8 cellular contexts compared by ENCODE assay signal in genomic region chr1:59903136-59903754, GRCh38. TPM values are rescaled to one million over a fixed set of nuclear protein-coding genes. Genes with fewer than 3 reads are reported as not detected.
DNase-seq lines count a peak whose midpoint lies in the region; ATAC-seq, FAIRE-seq and TF ChIP-seq lines count a peak whose summit lies in the region.

No MANE protein-coding gene starts in this region.

- H3F3A ChIP-seq in PC-9 (ENCODE audit: insufficient read depth, low read depth), result no peaks in the 10 kb centered on the region

- H3K4me3 ChIP-seq in PC-9, result no peak overlapping the region
- H3K4me3 ChIP-seq in endothelial cell of umbilical vein (replicated peaks in 1 of 3; ENCODE audit: insufficient read depth in 1 of 3, low read depth in 1 of 3, low read length in 3 of 3), result no peak overlapping the region

- no peaks in the 10 kb centered on the region for H3K9me3 Mint-ChIP-seq in osteocyte (ENCODE audit: unreplicated experiment)

- H3K36me3 Mint-ChIP-seq in osteocyte (ENCODE audit: unreplicated experiment), result no peaks in the 10 kb centered on the region

- POLR2A ChIA-PET in PC-9 (lab: Charles Lee; ENCODE audit: unreplicated experiment), result no interaction called here
- POLR2A ChIA-PET in endothelial cell of umbilical vein (lab: Charles Lee), result no interaction called here

- TF ChIP-seq POLR2A in endothelial cell of umbilical vein (IDR thresholded peaks at IDR 0.05; ENCODE audit: low read depth, low read length), result no peak

- FAIRE-seq in endothelial cell of umbilical vein (lab: Jason Lieb, UNC), result peak; percentile 53

- no TSS peak for BruUV-seq in PC-9 (replicated peaks; lab: Mats Ljungman, UMichigan)
- no TSS peak for BruUV-seq in endothelial cell of umbilical vein (replicated peaks; lab: Mats Ljungman, UMichigan)

- H3K4me3 Mint-ChIP-seq in osteocyte (ENCODE audit: unreplicated experiment), result no peak overlapping the region

- DNase-seq in Ammon's horn (ENCODE audit: low spot score) (peak; percentile 80), GM13977 (ENCODE audit: low spot score) (peak; percentile 16), PC-9 (no peak), endothelial cell of umbilical vein (ENCODE audit: low read depth, low spot score) (peak; percentile 10), osteocyte (ENCODE audit: extremely low spot score, unreplicated experiment) (no peak), amniotic stem cell (lab: John Stamatoyannopoulos, UW) (no peak)
- no peak for DNase-seq in activated T-cell treated with anti-CD3 and anti-CD28 coated beads, Interleukin-2, amount 50 U/mL, for 1 hour

- no peak overlapping the region for H3K9ac ChIP-seq in endothelial cell of umbilical vein (replicated peaks; ENCODE audit: extremely low read depth, insufficient read depth, low read length)

- H3K4me2 ChIP-seq in PC-9 (no peak overlapping the region), endothelial cell of umbilical vein (ENCODE audit: insufficient read depth, low read length) (no peak overlapping the region)

- CTCF ChIA-PET in PC-9 (lab: Charles Lee), result interaction anchor here (1.0 to 1.5 kb wide), 2 partner anchors 10 to 24 kb away, joined by 4 to 7 read pairs; no protein-coding TSS in a partner anchor
- CTCF ChIA-PET in endothelial cell of umbilical vein (lab: Charles Lee), result interaction anchor here (1.1 to 4.9 kb wide), 3 partner anchors 43 to 46 kb away, joined by 3 to 37 read pairs (median 4); no protein-coding TSS in a partner anchor

- H3K4me1 Mint-ChIP-seq in osteocyte (ENCODE audit: unreplicated experiment), result peaks cover 1% of the 10 kb centered on the region

- H3K27ac ChIP-seq in PC-9 (no peak overlapping the region), endothelial cell of umbilical vein (ENCODE audit: insufficient read depth, low read depth, low read length) (no peak overlapping the region)

- peaks cover 12% of the 10 kb centered on the region for H3K4me1 ChIP-seq in PC-9 (replicated peaks; ENCODE audit: insufficient read depth)
- no peaks in the 10 kb centered on the region for H3K4me1 ChIP-seq in endothelial cell of umbilical vein (ENCODE audit: control insufficient read depth, extremely low read depth, insufficient read depth, low read length)

- TF ChIP-seq CTCF in GM13977 (IDR thresholded peaks at IDR 0.05; ENCODE audit: extremely low read depth, insufficient read depth, missing control alignments) (peak; percentile 42), PC-9 (conservative IDR thresholded peaks at IDR 0.05) (peak; percentile 45; the same call in 1 of the 2 replicates), endothelial cell of umbilical vein (IDR thresholded peaks at IDR 0.05; ENCODE audit: extremely low read depth in 1 of 2, insufficient read depth in 1 of 2, low read depth in 1 of 2, low read length in 2 of 2) (peak; percentile 28 to 52), osteocyte (IDR thresholded peaks at IDR 0.05) (peak; percentile 60)

- H3K9me3 ChIP-seq in PC-9 (ENCODE audit: insufficient read depth, low read depth) (no peaks in the 10 kb centered on the region), endothelial cell of umbilical vein (replicated peaks; ENCODE audit: control insufficient read depth, insufficient read depth, low read length) (no peaks in the 10 kb centered on the region)

- dilution Hi-C loops in endothelial cell of umbilical vein (cut with MboI; ENCODE audit: extremely low pct_ligation_motif_present, low sequenced_read_pairs), result no loop called here

- no peaks in the 10 kb centered on the region for H3K79me2 ChIP-seq in PC-9 (ENCODE audit: low read depth)
- no peaks in the 10 kb centered on the region for H3K79me2 ChIP-seq in endothelial cell of umbilical vein (ENCODE audit: control insufficient read depth, insufficient read depth, low read length)

- H3K36me3 ChIP-seq in PC-9 (ENCODE audit: low read depth) (no peaks in the 10 kb centered on the region), endothelial cell of umbilical vein (ENCODE audit: control insufficient read depth in 2 of 2, extremely low read depth in 1 of 2, insufficient read depth in 2 of 2, low read length in 2 of 2) (no peaks in the 10 kb centered on the region)

- H3K9me2 ChIP-seq in PC-9 (ENCODE audit: insufficient read depth), result no peaks in the 10 kb centered on the region

- H4K20me1 ChIP-seq in PC-9 (ENCODE audit: insufficient read depth), result no peaks in the 10 kb centered on the region
- no peaks in the 10 kb centered on the region for H4K20me1 ChIP-seq in endothelial cell of umbilical vein (replicated peaks; ENCODE audit: control insufficient read depth, extremely low read depth, insufficient read depth, low read length)

- H2AFZ ChIP-seq in PC-9, result no peak overlapping the region
- no peak overlapping the region for H2AFZ ChIP-seq in endothelial cell of umbilical vein (ENCODE audit: low read depth, low read length)

- in situ Hi-C loops in GM13977 (cut with MboI; ENCODE audit: low pct_unique_long_range_greater_than_20kb, low sequenced_read_pairs, unreplicated experiment), result no loop called here

- H3K27ac Mint-ChIP-seq in osteocyte (ENCODE audit: unreplicated experiment), result no peak overlapping the region

- H3K27me3 ChIP-seq in PC-9 (ENCODE audit: insufficient read depth, low read depth), result no peaks in the 10 kb centered on the region
- no peaks in the 10 kb centered on the region for H3K27me3 ChIP-seq in endothelial cell of umbilical vein (ENCODE audit: control insufficient read depth in 2 of 2, insufficient read depth in 2 of 2, low read length in 2 of 2)

- intact Hi-C loops in PC-9 (cut with micrococcal nuclease; ENCODE audit: unreplicated experiment) (loop anchor here (1.0 kb wide), 1 partner anchor 44 kb away; no protein-coding TSS in a partner anchor), endothelial cell of umbilical vein (cut with micrococcal nuclease) (loop anchor here (1.0 kb wide), 1 partner anchor 44 kb away; no protein-coding TSS in a partner anchor)

- H3K9me1 ChIP-seq in endothelial cell of umbilical vein (replicated peaks; ENCODE audit: control insufficient read depth, extremely low read depth, insufficient read depth, low read length), result no peaks in the 10 kb centered on the region

- H3K27me3 Mint-ChIP-seq in osteocyte (ENCODE audit: unreplicated experiment), result peaks cover 36% of the 10 kb centered on the region

- ATAC-seq in HG03060 (IDR thresholded peaks at IDR 0.05; ENCODE audit: low read depth, unreplicated experiment), result peak; percentile 65

TF ChIP-seq in endothelial cell of umbilical vein, 7 proteins besides CTCF, POLR2A, EP300 and RAD21:
- no peak for TF ChIP-seq EZH2 (IDR thresholded peaks at IDR 0.05; ENCODE audit: borderline replicate concordance, low read depth, low read length, severe bottlenecking)
- no peak for TF ChIP-seq POLR2AphosphoS5 (IDR thresholded peaks at IDR 0.05; ENCODE audit: insufficient read depth, low read depth, low read length)
- TF ChIP-seq MYC (IDR thresholded peaks at IDR 0.05; ENCODE audit: low read depth, low read length), result no peak
- no peak for TF ChIP-seq MAX (IDR thresholded peaks at IDR 0.05; ENCODE audit: insufficient read depth, insufficient read length)
- TF ChIP-seq GATA2 (IDR thresholded peaks at IDR 0.05; ENCODE audit: insufficient read depth, insufficient read length, low read depth, low read length), result no peak
- no peak for TF ChIP-seq FOS (IDR thresholded peaks at IDR 0.05; ENCODE audit: borderline replicate concordance, insufficient read depth, low read length)
- no peak for TF ChIP-seq JUN (IDR thresholded peaks at IDR 0.05; ENCODE audit: borderline replicate concordance, insufficient read depth, insufficient read length, low read depth)

RNA-seq across cellular contexts. Expression of gene CYP2J2, which starts 23.3 kb away (rescaled TPM):
- total RNA-seq in PC-9 (2021) (1.6 and 2.1 TPM in 2 replicates), endothelial cell of umbilical vein (0.18 and 0.27 TPM in 2 replicates), osteocyte (0.13 TPM in 1 of 2 replicates, not detected in the other)
- 0.06 TPM in 2 replicates for polyA plus RNA-seq in endothelial cell of umbilical vein
- polyA plus RNA-seq in endothelial cell of umbilical vein (2011; cell fraction: cytosol; rRNA removed), result 0.12 and 0.16 TPM in 2 replicates
- 0.20 and 0.54 TPM in 2 replicates for polyA plus RNA-seq in endothelial cell of umbilical vein (2011; cell fraction: nucleus; rRNA removed)
- not detected in 2 replicates for polyA plus RNA-seq in endothelial cell of umbilical vein (2012)
- not detected in 2 replicates for polyA minus RNA-seq in endothelial cell of umbilical vein
- polyA minus RNA-seq in endothelial cell of umbilical vein (2011; cell fraction: cytosol; rRNA and poly(A)+ RNA removed), result not detected
- polyA minus RNA-seq in endothelial cell of umbilical vein (2011; cell fraction: nucleus; rRNA and poly(A)+ RNA removed), result not detected in 2 replicates

Comparison
In these comparisons a context has a peak if more than half of its experiments do, and no peak if none do; other contexts are left out.
1. DNase-seq: peak in Ammon's horn (single experiment), GM13977 (single experiment) and endothelial cell of umbilical vein (single experiment); none in PC-9 (0 of 2), osteocyte (single experiment), amniotic stem cell (single experiment) and activated T-cell treated with anti-CD3 and anti-CD28 coated beads, Interleukin-2, amount 50 U/mL, for 1 hour (single experiment).
2. Peak in every context shown above with its lines, with median percentiles within 50 percentile points of each other: CTCF ChIP-seq.